In the genomic region with DNA sequence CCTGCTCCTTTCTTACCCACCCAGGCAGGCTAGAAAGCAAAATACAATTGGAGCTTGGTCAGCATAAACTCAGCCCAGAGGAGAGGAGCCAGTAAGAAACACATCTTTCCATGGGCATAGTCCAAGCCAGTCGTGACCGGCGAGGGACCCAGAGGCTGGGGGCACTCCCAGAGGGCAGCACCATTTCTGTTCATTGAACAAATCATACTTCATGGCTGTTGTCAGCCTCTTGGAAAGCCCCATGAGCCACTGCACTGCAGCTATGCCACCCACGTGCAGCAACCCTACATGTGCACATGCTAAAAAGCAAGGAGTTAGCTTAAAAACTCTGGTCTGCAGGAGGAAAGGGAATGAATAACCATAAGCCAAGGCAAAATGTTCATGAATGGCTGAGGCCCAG, we compare ENCODE assay signal across 11 cellular contexts.
"Had no signal": no experiment of that assay in that cellular context is flagged by ENCODE, and none has a peak within 500 bp of the region (broad histone marks: within the 10 kb centered on the region; RNA-seq: fewer than 3 reads in every experiment).

No MANE protein-coding gene starts in this region.

- H3K36me3 ChIP-seq: HAP-1 had no signal

- H3K9ac ChIP-seq: GM23248 had no signal

- DNase-seq: GM23248, GOT3, H7, H9, HCEC 1CT, HFFc6 had no signal

- H2AFZ ChIP-seq: GM23248, GM23338 had no signal

- H3K4me2 ChIP-seq: GM23338 had no signal

- H3K9me3 ChIP-seq: HAP-1 had no signal

- H3K4me3 ChIP-seq: GM23248, GM23338, HAP-1 had no signal

- H3K27ac ChIP-seq: GM23248 had no signal

- FAIRE-seq: H1, H54 had no signal

- ATAC-seq: GM23338, HCT116 had no signal

- H3K4me1 ChIP-seq: HAP-1 had no signal
